In the genomic region with DNA sequence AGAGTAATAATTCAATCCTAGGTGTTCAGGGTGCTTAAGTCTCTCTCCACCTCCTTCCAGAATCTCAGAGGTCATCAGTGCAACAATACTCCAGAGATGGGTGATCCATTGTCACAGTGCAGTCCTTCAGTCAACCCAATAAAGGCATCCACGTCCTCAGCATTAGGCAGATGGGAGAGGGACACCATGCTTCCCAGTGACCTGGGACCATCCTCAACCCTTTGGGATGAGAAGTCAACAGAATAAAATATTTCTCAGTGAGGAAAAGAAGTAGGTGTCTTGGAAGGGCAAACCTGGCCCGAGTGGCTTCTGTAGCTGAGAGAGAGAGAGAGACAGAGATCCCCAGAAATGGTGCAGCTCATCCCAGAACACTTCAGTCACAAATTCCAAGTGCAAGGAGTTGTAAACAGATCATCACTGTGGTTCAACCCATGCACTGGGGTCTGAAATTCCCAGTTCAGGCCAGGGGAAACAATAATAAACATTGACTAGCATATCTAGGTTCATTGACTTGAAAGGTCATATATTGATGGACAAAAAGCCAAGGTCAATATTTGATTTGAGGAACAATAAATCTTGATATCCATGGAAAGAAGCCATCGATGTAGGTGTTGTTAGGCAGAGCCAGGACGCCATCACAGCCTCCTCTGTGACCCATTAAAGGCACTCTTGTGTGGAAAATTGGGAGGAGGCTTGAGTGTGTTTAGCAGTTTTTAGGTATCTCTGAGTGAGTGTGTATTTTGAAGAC, we compare ENCODE assay signal across 1 cellular context.
A peak's percentile ranks its signal among the peaks of the same experiment; 100 is the strongest.
TF ChIP-seq lines count a peak whose summit lies in the region.

No MANE protein-coding gene starts in this region.

TF ChIP-seq in liver, 16 proteins besides CTCF, POLR2A, EP300 and RAD21 (continued from another document):
- TF ChIP-seq, protein P1, sequence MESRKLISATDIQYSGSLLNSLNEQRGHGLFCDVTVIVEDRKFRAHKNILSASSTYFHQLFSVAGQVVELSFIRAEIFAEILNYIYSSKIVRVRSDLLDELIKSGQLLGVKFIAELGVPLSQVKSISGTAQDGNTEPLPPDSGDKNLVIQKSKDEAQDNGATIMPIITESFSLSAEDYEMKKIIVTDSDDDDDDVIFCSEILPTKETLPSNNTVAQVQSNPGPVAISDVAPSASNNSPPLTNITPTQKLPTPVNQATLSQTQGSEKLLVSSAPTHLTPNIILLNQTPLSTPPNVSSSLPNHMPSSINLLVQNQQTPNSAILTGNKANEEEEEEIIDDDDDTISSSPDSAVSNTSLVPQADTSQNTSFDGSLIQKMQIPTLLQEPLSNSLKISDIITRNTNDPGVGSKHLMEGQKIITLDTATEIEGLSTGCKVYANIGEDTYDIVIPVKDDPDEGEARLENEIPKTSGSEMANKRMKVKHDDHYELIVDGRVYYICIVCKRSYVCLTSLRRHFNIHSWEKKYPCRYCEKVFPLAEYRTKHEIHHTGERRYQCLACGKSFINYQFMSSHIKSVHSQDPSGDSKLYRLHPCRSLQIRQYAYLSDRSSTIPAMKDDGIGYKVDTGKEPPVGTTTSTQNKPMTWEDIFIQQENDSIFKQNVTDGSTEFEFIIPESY (IDR thresholded peaks at IDR 0.05): no peak
- no peak for TF ChIP-seq EGR1 (IDR thresholded peaks at IDR 0.05; ENCODE audit: low read depth in 2 of 2)
- no peak for TF ChIP-seq FOXA2 (IDR thresholded peaks at IDR 0.05)
- no peak for TF ChIP-seq GABPA (IDR thresholded peaks at IDR 0.05 in 1 of 2, conservative IDR thresholded peaks at IDR 0.05 in 1 of 2)
- peak; percentile 47 to 51 for TF ChIP-seq RXRA (IDR thresholded peaks at IDR 0.05)
- no peak for TF ChIP-seq SP1 (IDR thresholded peaks at IDR 0.05)
- TF ChIP-seq, protein P2, sequence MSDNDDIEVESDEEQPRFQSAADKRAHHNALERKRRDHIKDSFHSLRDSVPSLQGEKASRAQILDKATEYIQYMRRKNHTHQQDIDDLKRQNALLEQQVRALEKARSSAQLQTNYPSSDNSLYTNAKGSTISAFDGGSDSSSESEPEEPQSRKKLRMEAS (IDR thresholded peaks at IDR 0.05): no peak
- TF ChIP-seq, protein P3, sequence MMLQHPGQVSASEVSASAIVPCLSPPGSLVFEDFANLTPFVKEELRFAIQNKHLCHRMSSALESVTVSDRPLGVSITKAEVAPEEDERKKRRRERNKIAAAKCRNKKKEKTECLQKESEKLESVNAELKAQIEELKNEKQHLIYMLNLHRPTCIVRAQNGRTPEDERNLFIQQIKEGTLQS (IDR thresholded peaks at IDR 0.05): no peak
- no peak for TF ChIP-seq JUND (IDR thresholded peaks at IDR 0.05)
- peak; percentile 22 to 31 for TF ChIP-seq HNF4A (conservative IDR thresholded peaks at IDR 0.05)
- no peak for TF ChIP-seq NR2F2 (IDR thresholded peaks at IDR 0.05)
- TF ChIP-seq YY1 (IDR thresholded peaks at IDR 0.05): no peak
- no peak for TF ChIP-seq TAF1 (conservative IDR thresholded peaks at IDR 0.05)
- TF ChIP-seq, protein P4, sequence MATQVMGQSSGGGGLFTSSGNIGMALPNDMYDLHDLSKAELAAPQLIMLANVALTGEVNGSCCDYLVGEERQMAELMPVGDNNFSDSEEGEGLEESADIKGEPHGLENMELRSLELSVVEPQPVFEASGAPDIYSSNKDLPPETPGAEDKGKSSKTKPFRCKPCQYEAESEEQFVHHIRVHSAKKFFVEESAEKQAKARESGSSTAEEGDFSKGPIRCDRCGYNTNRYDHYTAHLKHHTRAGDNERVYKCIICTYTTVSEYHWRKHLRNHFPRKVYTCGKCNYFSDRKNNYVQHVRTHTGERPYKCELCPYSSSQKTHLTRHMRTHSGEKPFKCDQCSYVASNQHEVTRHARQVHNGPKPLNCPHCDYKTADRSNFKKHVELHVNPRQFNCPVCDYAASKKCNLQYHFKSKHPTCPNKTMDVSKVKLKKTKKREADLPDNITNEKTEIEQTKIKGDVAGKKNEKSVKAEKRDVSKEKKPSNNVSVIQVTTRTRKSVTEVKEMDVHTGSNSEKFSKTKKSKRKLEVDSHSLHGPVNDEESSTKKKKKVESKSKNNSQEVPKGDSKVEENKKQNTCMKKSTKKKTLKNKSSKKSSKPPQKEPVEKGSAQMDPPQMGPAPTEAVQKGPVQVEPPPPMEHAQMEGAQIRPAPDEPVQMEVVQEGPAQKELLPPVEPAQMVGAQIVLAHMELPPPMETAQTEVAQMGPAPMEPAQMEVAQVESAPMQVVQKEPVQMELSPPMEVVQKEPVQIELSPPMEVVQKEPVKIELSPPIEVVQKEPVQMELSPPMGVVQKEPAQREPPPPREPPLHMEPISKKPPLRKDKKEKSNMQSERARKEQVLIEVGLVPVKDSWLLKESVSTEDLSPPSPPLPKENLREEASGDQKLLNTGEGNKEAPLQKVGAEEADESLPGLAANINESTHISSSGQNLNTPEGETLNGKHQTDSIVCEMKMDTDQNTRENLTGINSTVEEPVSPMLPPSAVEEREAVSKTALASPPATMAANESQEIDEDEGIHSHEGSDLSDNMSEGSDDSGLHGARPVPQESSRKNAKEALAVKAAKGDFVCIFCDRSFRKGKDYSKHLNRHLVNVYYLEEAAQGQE (IDR thresholded peaks at IDR 0.05): no peak
- TF ChIP-seq HNF4G (IDR thresholded peaks at IDR 0.05): no peak
TF ChIP-seq in liver: peak in this region for 2.
